In genomic region chr2:11014026-11014425, GRCh38 we compare ENCODE assay signal across 26 cellular contexts.
DNase-seq lines count a peak whose midpoint lies in the region; ATAC-seq, FAIRE-seq and TF ChIP-seq lines count a peak whose summit lies in the region.
"Had no signal": no experiment of that assay in that cellular context is flagged by ENCODE, and none has a peak within 500 bp of the region (broad histone marks: within the 10 kb centered on the region; RNA-seq: fewer than 3 reads in every experiment).

No MANE protein-coding gene starts in this region.

- no peak overlapping the region for H3K4me3 ChIP-seq in coronary artery
- H3K4me3 ChIP-seq: BLaER1, GM12878 had no signal

- no peak for TF ChIP-seq POLR2A in GM12892 (IDR thresholded peaks at IDR 0.05; ENCODE audit: low read depth, low read length)

- no peak overlapping the region for H3K27ac ChIP-seq in coronary artery
- H3K27ac ChIP-seq: BLaER1 had no signal

- FAIRE-seq in GM12892 (lab: Jason Lieb, UNC), result no peak
- FAIRE-seq: A204.1, GM12878 had no signal

- TF ChIP-seq CTCF in coronary artery (IDR thresholded peaks at IDR 0.05), result no peak

- ATAC-seq in left lobe of liver, result no peak
- ATAC-seq: GM12878 had no signal

- DNase-seq in coronary artery (ENCODE audit: low spot score) (peak; percentile 45), ecto neural progenitor cell (ENCODE audit: low spot score) (peak; percentile 18), left lobe of liver (ENCODE audit: low spot score) (peak; percentile 3), ureter (ENCODE audit: low spot score) (peak; percentile 7), GM12892 (ENCODE audit: insufficient read length) (no peak), KG1 (lab: John Stamatoyannopoulos, UW) (no peak)
- DNase-seq in stimulated activated CD4-positive, alpha-beta T cell treated with anti-CD3 and anti-CD28 coated beads, Interleukin-1b, Interleukin-23, amount 100 ng/mL, for 48 hours, result no peak
- no peak for DNase-seq in activated CD8-positive, alpha-beta memory T cell treated with anti-CD3 and anti-CD28 coated beads for 24 hours
- DNase-seq: 8988T; ACHN; BE2C; C1 segment of cervical spinal cord; CD4-positive, alpha-beta memory T cell; CD4-positive, CD25-positive, alpha-beta regulatory T cell; CD8-positive, alpha-beta memory T cell; COR-L47; DMS 273 treated with DMSO at 0.1 percent for 48 hours; DMS153; DMS53; DMS79; DND-41; EL; GDM1 had no signal

Comparison
In these comparisons a context has a peak if more than half of its experiments do, and no peak if none do; other contexts are left out.
1. DNase-seq: peak in coronary artery (single experiment), ecto neural progenitor cell (single experiment), left lobe of liver (single experiment) and ureter (single experiment); none in stimulated activated CD4-positive, alpha-beta T cell treated with anti-CD3 and anti-CD28 coated beads, Interleukin-1b, Interleukin-23, amount 100 ng/mL, for 48 hours (single experiment), GM12892 (single experiment), activated CD8-positive, alpha-beta memory T cell treated with anti-CD3 and anti-CD28 coated beads for 24 hours (single experiment) and KG1 (single experiment).